Comparison of ENCODE assay signal across 19 cellular contexts in genomic region chr9:124694394-124695279, GRCh38.
DNase-seq lines count a peak whose midpoint lies in the region; FAIRE-seq and TF ChIP-seq lines count a peak whose summit lies in the region.
"Had no signal": no experiment of that assay in that cellular context is flagged by ENCODE, and none has a peak within 500 bp of the region (broad histone marks: within the 10 kb centered on the region; RNA-seq: fewer than 3 reads in every experiment).

No MANE protein-coding gene starts in this region.

- peaks cover 58% of the 10 kb centered on the region for H3K4me1 ChIP-seq in PC-9 (replicated peaks; ENCODE audit: insufficient read depth)
- H3K4me1 ChIP-seq in H1 (replicated peaks in 1 of 4; ENCODE audit: control insufficient read depth in 3 of 4, insufficient read depth in 4 of 4, low read length in 3 of 4), result peaks cover 9 to 17% (median 14%) of the 10 kb centered on the region in 4 experiments; a peak in 6 of 7 replicates
- peaks cover 58% of the 10 kb centered on the region for H3K4me1 ChIP-seq in skeletal muscle satellite cell (ENCODE audit: control insufficient read depth, insufficient read depth, low read length)
- H3K4me1 ChIP-seq: psoas muscle had no signal

- no peak overlapping the region for H3K56ac ChIP-seq in H1 (replicated peaks; ENCODE audit: insufficient read length, low read depth, low read length)

- no peaks in the 10 kb centered on the region for H3K9me3 ChIP-seq in PC-9 (ENCODE audit: insufficient read depth, low read depth)
- no peaks in the 10 kb centered on the region for H3K9me3 ChIP-seq in H1 (ENCODE audit: insufficient read depth in 2 of 2, low read depth in 1 of 2, low read length in 1 of 2)
- H3K9me3 ChIP-seq in skeletal muscle satellite cell (replicated peaks; ENCODE audit: low read length), result no peaks in the 10 kb centered on the region
- H3K9me3 ChIP-seq: gastroesophageal sphincter, psoas muscle had no signal

- CTCF ChIA-PET in PC-9 (lab: Charles Lee), result interaction anchor here (0.5 to 1.0 kb wide), 3 partner anchors 29 to 77 kb away, joined by 3 read pairs; no protein-coding TSS in a partner anchor
- CTCF ChIA-PET in H1 (lab: Charles Lee; ENCODE audit: partially characterized antibody), result interaction anchor here (0.7 to 3.1 kb wide), 6 partner anchors 17 to 158 kb away, joined by 3 to 17 read pairs (median 7); no protein-coding TSS in a partner anchor

- H2BK15ac ChIP-seq in H1 (ENCODE audit: low read length), result no peak overlapping the region

- no peak overlapping the region for H3K23ac ChIP-seq in H1 (ENCODE audit: insufficient read length)

- no peak for TF ChIP-seq POLR2A in H1 (IDR thresholded peaks at IDR 0.05; ENCODE audit: control extremely low read depth in 1 of 2, low read depth in 2 of 2, low read length in 2 of 2)

- H3K9ac ChIP-seq in H1 (replicated peaks in 1 of 4; ENCODE audit: extremely low read depth in 1 of 4, low read depth in 3 of 4, low read length in 3 of 4) (no peak overlapping the region; a peak in 1 of 7 replicates), skeletal muscle satellite cell (ENCODE audit: low read depth, low read length) (peak overlapping the region; percentile 62)

- WGBS in H1 (ENCODE audit: extremely low coverage in 1 of 2, insufficient coverage in 1 of 2, insufficient read length in 1 of 2, insufficient replicate concordance in 2 of 2, low coverage in 1 of 2, low lambda C conversion rate in 2 of 2, missing lambda C conversion rate in 1 of 2), 2 experiments, result 79% methylated on average over 4 of the region's 4 CpGs; no CpG with 5 or more reads in 1 of the 2 experiments

- POLR2A ChIA-PET in PC-9 (lab: Charles Lee; ENCODE audit: unreplicated experiment) (interaction anchor here (0.6 to 0.7 kb wide), 2 partner anchors 76 to 118 kb away, joined by 4 to 6 read pairs; no protein-coding TSS in a partner anchor), H1 (lab: Charles Lee; ENCODE audit: partially characterized antibody) (interaction anchor here (0.9 to 1.8 kb wide), 2 partner anchors 8 to 36 kb away, joined by 4 to 5 read pairs; no protein-coding TSS in a partner anchor)

- H3F3A ChIP-seq in PC-9 (ENCODE audit: insufficient read depth, low read depth), result peaks cover 51% of the 10 kb centered on the region

- no peak overlapping the region for H4K91ac ChIP-seq in H1 (replicated peaks; ENCODE audit: insufficient read length, low read length)

- FAIRE-seq in H1 (lab: Jason Lieb, UNC), result no peak

- no TSS peak for BruUV-seq in PC-9 (replicated peaks; lab: Mats Ljungman, UMichigan)

- H3K4me3 ChIP-seq in PC-9 (peak overlapping the region; percentile 33; the same call in 1 of the 2 replicates), H1 (ENCODE audit: extremely low read depth in 1 of 4, insufficient read depth in 2 of 4, low read depth in 3 of 4, low read length in 4 of 4) (no peak overlapping the region), skeletal muscle satellite cell (ENCODE audit: low read length) (peak overlapping the region; percentile 27)
- H3K4me3 ChIP-seq: gastroesophageal sphincter, psoas muscle had no signal

- H3K14ac ChIP-seq in H1 (ENCODE audit: insufficient read length), result no peak overlapping the region

- no peak overlapping the region for H2BK12ac ChIP-seq in H1 (ENCODE audit: low read depth, low read length)

- TF ChIP-seq CTCF in PC-9 (conservative IDR thresholded peaks at IDR 0.05) (no peak), H1 (IDR thresholded peaks at IDR 0.05; ENCODE audit: control extremely low read depth in 1 of 3, insufficient read depth in 1 of 3, low read depth in 1 of 3, low read length in 3 of 3) (no peak)

- peak overlapping the region; percentile 68; the same call in 1 of the 2 replicates for H2AFZ ChIP-seq in PC-9
- no peak overlapping the region for H2AFZ ChIP-seq in H1 (ENCODE audit: low read length)

- intact Hi-C loops in PC-9 (cut with micrococcal nuclease; ENCODE audit: unreplicated experiment) (no loop called here), head of caudate nucleus (cut with DNase I) (no loop called here)

- no peaks in the 10 kb centered on the region for H3K9me2 ChIP-seq in PC-9 (ENCODE audit: insufficient read depth)

- no peak overlapping the region for H2BK120ac ChIP-seq in H1 (replicated peaks; ENCODE audit: low read depth, low read length)

- H3K4ac ChIP-seq in H1 (replicated peaks; ENCODE audit: insufficient read length, low read depth, low read length), result no peak overlapping the region

- no peaks in the 10 kb centered on the region for H3K23me2 ChIP-seq in H1 (ENCODE audit: low read depth, low read length)

- H3K79me2 ChIP-seq in PC-9 (ENCODE audit: low read depth), result peaks cover 69% of the 10 kb centered on the region
- peaks cover 0 to 73% of the 10 kb centered on the region in 2 experiments; a peak in 2 of 4 replicates for H3K79me2 ChIP-seq in H1 (ENCODE audit: control insufficient read depth in 1 of 2, insufficient read depth in 2 of 2, low read length in 2 of 2)

- H2BK5ac ChIP-seq in H1 (ENCODE audit: low read depth, low read length), result no peak overlapping the region

- H2AK5ac ChIP-seq in H1 (ENCODE audit: low read depth, low read length), result no peak overlapping the region

- peaks cover 4% of the 10 kb centered on the region; the same call in 1 of the 2 replicates for H3K79me1 ChIP-seq in H1 (ENCODE audit: low read depth, low read length)

- H4K5ac ChIP-seq in H1 (ENCODE audit: insufficient read length, low read depth, low read length), result no peak overlapping the region

- no peak overlapping the region for H2BK20ac ChIP-seq in H1 (ENCODE audit: low read length)

- no peaks in the 10 kb centered on the region for H3K27me3 ChIP-seq in PC-9 (ENCODE audit: insufficient read depth, low read depth)
- H3K27me3 ChIP-seq in H1 (replicated peaks in 1 of 4; ENCODE audit: control insufficient read depth in 3 of 4, extremely low read depth in 1 of 4, insufficient read depth in 3 of 4, low read length in 3 of 4), result no peaks in the 10 kb centered on the region
- no peaks in the 10 kb centered on the region for H3K27me3 ChIP-seq in skeletal muscle satellite cell (ENCODE audit: control insufficient read depth, insufficient read depth, low read length)
- H3K27me3 ChIP-seq: gastroesophageal sphincter had no signal

- no peak for TF ChIP-seq EP300 in H1 (IDR thresholded peaks at IDR 0.05; ENCODE audit: borderline replicate concordance in 1 of 2, low read depth in 2 of 2, low read length in 2 of 2)

- no peaks in the 10 kb centered on the region for H4K20me1 ChIP-seq in PC-9 (ENCODE audit: insufficient read depth)
- no peaks in the 10 kb centered on the region for H4K20me1 ChIP-seq in H1 (replicated peaks in 1 of 2; ENCODE audit: control insufficient read depth in 1 of 2, insufficient read depth in 2 of 2, low read length in 2 of 2)

- H3K4me2 ChIP-seq in PC-9, result peak overlapping the region; percentile 86
- no peak overlapping the region for H3K4me2 ChIP-seq in H1 (ENCODE audit: insufficient read depth in 1 of 2, low read depth in 2 of 2, low read length in 2 of 2)
- H3K4me2 ChIP-seq in skeletal muscle satellite cell (ENCODE audit: low read length), result peak overlapping the region; percentile 67

- H3K27ac ChIP-seq in PC-9, result peak overlapping the region; percentile 81
- H3K27ac ChIP-seq in H1 (ENCODE audit: low read depth, low read length), result no peak overlapping the region
- H3K27ac ChIP-seq: 22Rv1, gastroesophageal sphincter, psoas muscle had no signal

- TF ChIP-seq RAD21 in H1 (IDR thresholded peaks at IDR 0.05 in 1 of 2, conservative IDR thresholded peaks at IDR 0.05 in 1 of 2; ENCODE audit: low read depth in 2 of 2, low read length in 2 of 2), result no peak

- no peak overlapping the region for H3K18ac ChIP-seq in H1 (ENCODE audit: extremely low read depth, low read length)

- DNase-seq in NOMO-1 (lab: John Stamatoyannopoulos, UW; ENCODE audit: unreplicated experiment in 2 of 2) (peak; percentile 22 to 58), NOMO-1 treated with dmso at 0.1 percent for 144 hours (lab: John Stamatoyannopoulos, UW; ENCODE audit: unreplicated experiment) (no peak), PC-9 (peak in 1 of 2 experiments; percentile 74), H1 (ENCODE audit: low read depth in 1 of 2, low spot score in 2 of 2) (no peak), head of caudate nucleus (no peak), NCI-H526 (lab: John Stamatoyannopoulos, UW) (no peak), NCI-H2196 (lab: John Stamatoyannopoulos, UW; ENCODE audit: unreplicated experiment) (no peak)
- DNase-seq: activated CD4-positive, alpha-beta T cell treated with anti-CD3 and anti-CD28 coated beads, Interleukin-2, amount 50 U/mL, for 4 hours; activated naive CD4-positive, alpha-beta T cell treated with anti-CD3 and anti-CD28 coated beads, Interleukin-2, amount 10 ng/mL, durations not matched to agents 7 days and 5 days; DMS79; erythroblast; MV-4-11; NCI-H774; psoas muscle; stimulated activated CD4-positive, alpha-beta T cell treated with anti-CD3 and anti-CD28 coated beads, Interleukin-15, amount 100 ng/mL, for 24 hours; T-cell had no signal

- no peak overlapping the region for H4K8ac ChIP-seq in H1 (ENCODE audit: extremely low read depth, insufficient read depth, low read length)

- H3K36me3 ChIP-seq in PC-9 (ENCODE audit: low read depth), result 0 out of 2 replicates have a peak, but pooled peaks cover 8% of the 10 kb centered on the region
- no peaks in the 10 kb centered on the region for H3K36me3 ChIP-seq in H1 (ENCODE audit: control insufficient read depth in 2 of 4, insufficient read depth in 4 of 4, low read length in 3 of 4)
- peaks cover 4% of the 10 kb centered on the region for H3K36me3 ChIP-seq in skeletal muscle satellite cell (ENCODE audit: insufficient read depth, low read length)
- H3K36me3 ChIP-seq: gastroesophageal sphincter had no signal

TF ChIP-seq in H1, 55 proteins besides CTCF, POLR2A, EP300 and RAD21 (continues in another document):
- TF ChIP-seq EZH2 (IDR thresholded peaks at IDR 0.05; ENCODE audit: low read depth, low read length, severe bottlenecking) (no peak), SP1 (IDR thresholded peaks at IDR 0.05; ENCODE audit: low read depth, low read length) (no peak), CEBPB (IDR thresholded peaks at IDR 0.05; ENCODE audit: low read depth, low read length) (peak; percentile 58; the same call in 1 of the 2 replicates), YY1 (IDR thresholded peaks at IDR 0.05; ENCODE audit: low read depth, low read length) (no peak), MAFK (IDR thresholded peaks at IDR 0.05; ENCODE audit: low read depth, low read length) (no peak)

Comparison
In these comparisons a context has a peak if more than half of its experiments do, and no peak if none do; other contexts are left out.
1. DNase-seq: peak in NOMO-1 (2 of 2); none in NOMO-1 treated with dmso at 0.1 percent for 144 hours (single experiment), H1 (0 of 2), head of caudate nucleus (0 of 42), NCI-H526 (0 of 2) and NCI-H2196 (single experiment).
2. H3K4me2 ChIP-seq: peak in PC-9 (single experiment) and skeletal muscle satellite cell (single experiment); none in H1 (0 of 2).
3. H3K4me3 ChIP-seq: peak in PC-9 (single experiment) and skeletal muscle satellite cell (single experiment); none in H1 (0 of 4).